Comparison of ENCODE assay signal across 4 cellular contexts in genomic region chr12:76316468-76316867, GRCh38.
"Had no signal": no experiment of that assay in that cellular context is flagged by ENCODE, and none has a peak within 500 bp of the region (broad histone marks: within the 10 kb centered on the region; RNA-seq: fewer than 3 reads in every experiment).

No MANE protein-coding gene starts in this region.

- H3K4me2 ChIP-seq: GM23338 had no signal

- H3K4me3 ChIP-seq: GM23338 had no signal

- DNase-seq: H9, HCEC 1CT, KBM-7 had no signal

- H3K27ac Mint-ChIP-seq: GM23338, H9 had no signal

- ATAC-seq: GM23338 had no signal

- H3K4me3 Mint-ChIP-seq: GM23338, H9 had no signal
